Comparison of ENCODE assay signal across 14 cellular contexts in the genomic region with DNA sequence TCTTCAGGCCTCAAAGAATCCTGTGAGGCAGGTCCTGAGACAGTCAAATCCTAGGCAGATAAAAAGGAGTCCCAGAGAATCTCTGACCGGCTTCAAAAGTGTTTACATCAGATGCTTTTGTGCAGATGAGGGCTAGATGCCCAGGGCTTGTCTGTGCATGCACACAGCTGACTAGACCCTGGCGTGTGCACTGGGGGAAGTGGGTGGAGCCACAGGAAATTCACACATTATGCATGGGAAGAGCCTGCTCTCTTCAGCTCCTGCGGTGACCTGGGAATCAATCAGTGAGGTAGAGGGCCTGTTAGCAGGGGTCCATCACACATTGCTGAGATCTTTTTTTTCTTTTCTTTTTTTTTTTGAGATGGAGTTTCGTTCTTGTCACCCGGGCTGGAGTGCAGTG. TPM values are rescaled to one million over a fixed set of nuclear protein-coding genes. Genes with fewer than 3 reads are reported as not detected.
DNase-seq lines count a peak whose midpoint lies in the region; ATAC-seq, FAIRE-seq and TF ChIP-seq lines count a peak whose summit lies in the region.
"Had no signal": no experiment of that assay in that cellular context is flagged by ENCODE, and none has a peak within 500 bp of the region (broad histone marks: within the 10 kb centered on the region; RNA-seq: fewer than 3 reads in every experiment).

No MANE protein-coding gene starts in this region.

- no peak overlapping the region for H4K8ac ChIP-seq in trophoblast cell (ENCODE audit: low read depth, low read length)

- H3K23ac ChIP-seq in trophoblast cell (ENCODE audit: low read length), result no peak overlapping the region

- no peaks in the 10 kb centered on the region for H3K9me3 ChIP-seq in trophoblast cell (ENCODE audit: insufficient read depth, low read depth, low read length)

- H3K27ac ChIP-seq in trophoblast cell (ENCODE audit: low read depth, low read length), result no peak overlapping the region

- H2BK12ac ChIP-seq in trophoblast cell (ENCODE audit: low read length), result no peak overlapping the region

- no peaks in the 10 kb centered on the region for H3K27me3 ChIP-seq in trophoblast cell (ENCODE audit: insufficient read depth, low read length)

- no peak overlapping the region for H3K9ac ChIP-seq in trophoblast cell (ENCODE audit: low read length)

- H2AK5ac ChIP-seq in trophoblast cell (ENCODE audit: low read length), result no peak overlapping the region

- no peak overlapping the region for H3K4ac ChIP-seq in trophoblast cell (ENCODE audit: low read depth, low read length)

- H3K79me1 ChIP-seq in trophoblast cell (ENCODE audit: low read length), result no peaks in the 10 kb centered on the region

- no peaks in the 10 kb centered on the region for H3K4me1 ChIP-seq in trophoblast cell (ENCODE audit: control insufficient read depth in 1 of 2, insufficient read depth in 2 of 2, low read length in 2 of 2)

- H2BK120ac ChIP-seq in trophoblast cell (ENCODE audit: insufficient read depth, low read length, poor library complexity), result no peak overlapping the region

- H3K36me3 ChIP-seq in trophoblast cell (ENCODE audit: control insufficient read depth in 1 of 2, insufficient read depth in 2 of 2, low read length in 2 of 2), result no peaks in the 10 kb centered on the region

- TF ChIP-seq POLR2A in H54 (IDR thresholded peaks at IDR 0.05; ENCODE audit: low read depth, low read length), result no peak

- WGBS in trophoblast cell (ENCODE audit: extremely low coverage, insufficient coverage, insufficient read length), result no CpG with 5 or more reads among the region's 5 CpGs

- H3K79me2 ChIP-seq in trophoblast cell (ENCODE audit: control insufficient read depth, insufficient read depth, low read length, poor library complexity), result no peaks in the 10 kb centered on the region

- H2AFZ ChIP-seq in trophoblast cell (ENCODE audit: insufficient read depth, low read length, poor library complexity), result no peak overlapping the region

- no peak overlapping the region for H3K18ac ChIP-seq in trophoblast cell (ENCODE audit: low read length)

- ATAC-seq in HG02981 (IDR thresholded peaks at IDR 0.05; ENCODE audit: unreplicated experiment), result no peak

- H4K12ac ChIP-seq in trophoblast cell (ENCODE audit: low read depth, low read length), result no peak overlapping the region

- DNase-seq in HFF-Myc (ENCODE audit: extremely low read depth, low read depth), result peak; percentile 7
- DNase-seq in NCI-H345 treated with DMSO at 0.1 percent for 48 hours (lab: John Stamatoyannopoulos, UW; ENCODE audit: unreplicated experiment), result peak; percentile 32
- peak; percentile 32 for DNase-seq in dermis blood vessel endothelial cell
- peak; percentile 72 to 87 for DNase-seq in trophoblast cell
- no peak for DNase-seq in H54 (ENCODE audit: insufficient read length, low spot score)
- DNase-seq in effector CD8-positive, alpha-beta T cell (lab: John Stamatoyannopoulos, UW), result no peak
- DNase-seq: activated naive CD4-positive, alpha-beta T cell; CD4-positive, alpha-beta memory T cell; hypothalamus; occipital lobe; Right ventricle myocardium superior had no signal

- no peak overlapping the region for H4K91ac ChIP-seq in trophoblast cell (ENCODE audit: low read depth, low read length)

- no peak overlapping the region for H2BK5ac ChIP-seq in trophoblast cell (ENCODE audit: low read depth, low read length, poor library complexity)

- no peak overlapping the region for H3K14ac ChIP-seq in trophoblast cell (ENCODE audit: low read length)

- H3K4me3 ChIP-seq in HFF-Myc (replicated peaks; ENCODE audit: low read depth, low read length) (no peak overlapping the region), trophoblast cell (ENCODE audit: low read depth, low read length) (no peak overlapping the region)
- H3K4me3 ChIP-seq: lung had no signal

- FAIRE-seq in H54 (lab: Jason Lieb, UNC), result no peak

- no peak for TF ChIP-seq CTCF in HFF-Myc (IDR thresholded peaks at IDR 0.05; ENCODE audit: low read depth, low read length, missing control alignments)

- no peak overlapping the region for H3K4me2 ChIP-seq in trophoblast cell (ENCODE audit: low read length)

RNA-seq across cellular contexts. Expression of a gene that starts 36.6 kb away (rescaled TPM):
- not detected in 2 replicates for total RNA-seq in dermis blood vessel endothelial cell
- 1.4 and 1.6 TPM in 2 replicates for polyA plus RNA-seq in trophoblast cell (2013)
- total RNA-seq: activated CD8-positive, alpha-beta memory T cell treated with anti-CD3 and anti-CD28 coated beads for 36 hours; CD4-positive, alpha-beta memory T cell; Right ventricle myocardium superior had no signal
- polyA plus RNA-seq: CD4-positive, alpha-beta memory T cell had no signal

Comparison
In these comparisons a context has a peak if more than half of its experiments do, and no peak if none do; other contexts are left out.
1. DNase-seq: peak in HFF-Myc (single experiment), NCI-H345 treated with DMSO at 0.1 percent for 48 hours (single experiment), dermis blood vessel endothelial cell (single experiment) and trophoblast cell (2 of 2); none in H54 (single experiment) and effector CD8-positive, alpha-beta T cell (single experiment).